Comparison of ENCODE assay signal across 1 cellular context in genomic region chr12:10354502-10354901, GRCh38.
TF ChIP-seq lines count a peak whose summit lies in the region.

No MANE protein-coding gene starts in this region.

TF ChIP-seq in HepG2, 621 proteins besides CTCF, POLR2A, EP300 and RAD21:
- TF ChIP-seq ZNF18 (CRISPR knock-in tag; IDR thresholded peaks at IDR 0.05; ENCODE audit: insufficient replicate concordance) (no peak), DR1 (CRISPR knock-in tag; IDR thresholded peaks at IDR 0.05) (no peak), ZNF615 (CRISPR knock-in tag; IDR thresholded peaks at IDR 0.05; ENCODE audit: borderline replicate concordance) (no peak), ZNF441 (CRISPR knock-in tag; IDR thresholded peaks at IDR 0.05; ENCODE audit: borderline replicate concordance) (no peak), MXI1 (IDR thresholded peaks at IDR 0.05; ENCODE audit: borderline replicate concordance, low read depth, low read length) (no peak)
